8 cellular contexts compared by ENCODE assay signal in the genomic region with DNA sequence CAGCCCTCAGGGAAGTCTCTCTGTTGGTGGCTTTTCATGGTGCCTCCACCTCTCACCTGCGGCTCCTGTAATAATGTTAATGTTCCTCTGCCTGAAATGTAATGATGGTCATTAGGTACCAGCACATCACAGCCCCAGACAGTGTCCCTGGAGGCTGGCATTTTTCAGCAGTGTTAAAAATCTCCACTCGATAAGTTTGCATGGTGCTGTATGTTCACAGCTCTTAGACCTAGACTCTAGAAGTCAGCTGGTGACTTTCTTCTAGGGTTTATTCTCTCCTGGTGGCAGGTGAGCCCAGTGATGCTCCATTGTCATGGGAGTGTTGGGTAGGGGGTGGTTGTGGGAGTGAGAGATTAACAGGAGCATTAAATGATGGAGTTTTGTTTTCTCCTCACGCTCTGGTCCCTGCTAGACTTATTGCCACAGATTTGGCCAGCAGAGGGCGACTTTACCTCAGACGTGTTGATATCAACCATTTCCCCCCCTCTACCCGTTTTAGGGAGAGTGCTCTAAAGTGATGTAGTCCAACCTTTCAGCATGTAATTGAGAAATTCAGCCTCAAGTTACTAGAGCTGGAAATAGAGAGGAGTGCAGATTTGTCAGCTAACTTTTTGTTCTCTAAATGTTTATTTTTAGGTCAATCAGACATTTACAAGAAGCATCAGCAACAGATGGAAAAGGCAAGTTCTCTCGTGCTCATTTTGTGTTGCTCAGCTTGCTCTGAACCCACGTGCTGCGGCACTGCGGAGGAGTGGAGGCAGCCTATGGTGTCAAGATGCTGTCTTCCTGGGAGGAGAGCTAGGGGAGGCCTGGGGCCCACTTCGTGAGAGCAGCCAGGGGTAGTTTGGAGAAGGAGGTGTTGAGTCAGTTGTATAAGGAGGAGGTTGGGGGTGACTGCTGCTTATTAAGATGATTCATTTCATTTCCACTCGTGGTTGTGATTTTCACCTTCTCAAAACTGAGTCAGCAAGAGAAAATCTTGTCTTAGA. TPM values are rescaled to one million over a fixed set of nuclear protein-coding genes. Genes with fewer than 3 reads are reported as not detected.
A peak's percentile ranks its signal among the peaks of the same experiment; 100 is the strongest.
DNase-seq lines count a peak whose midpoint lies in the region; ATAC-seq, FAIRE-seq and TF ChIP-seq lines count a peak whose summit lies in the region.

No MANE protein-coding gene starts in this region.

- in situ Hi-C loops in T47D (cut with HindIII; ENCODE audit: low pct_unique_long_range_greater_than_20kb, low sequenced_read_pairs) = no loop called here

- H3K27ac ChIP-seq in 22Rv1 = no peak overlapping the region

- H3K4me3 ChIP-seq in WI38 (ENCODE audit: low read depth, low read length) = no peak overlapping the region

- TF ChIP-seq POLR2A in GM12892 (IDR thresholded peaks at IDR 0.05; ENCODE audit: low read depth, low read length) = no peak

- FAIRE-seq in GM12892 (lab: Jason Lieb, UNC) = peak; percentile 80

- DNase-seq in GM12892 (ENCODE audit: insufficient read length) (no peak), NCI-H2107 treated with DMSO at 0.1 percent for 48 hours (lab: John Stamatoyannopoulos, UW; ENCODE audit: unreplicated experiment) (peak; percentile 65), T47D (ENCODE audit: low read depth in 1 of 2, low spot score in 1 of 2) (peak; percentile 40 to 85), inferior parietal cortex (ENCODE audit: extremely low spot score) (peak; percentile 96)
- DNase-seq in stimulated activated CD4-positive, alpha-beta T cell treated with anti-CD3 and anti-CD28 coated beads, Interleukin-15, amount 100 ng/mL, for 1 hour (ENCODE audit: low read depth in 1 of 2, low spot score in 1 of 2) = peak; percentile 62 to 64

- ATAC-seq in HG02678 (IDR thresholded peaks at IDR 0.05; ENCODE audit: unreplicated experiment) = no peak

- TF ChIP-seq CTCF in 22Rv1 (IDR thresholded peaks at IDR 0.05) (peak; percentile 85), WI38 (IDR thresholded peaks at IDR 0.05; ENCODE audit: low read depth, low read length) (peak; percentile 60)

RNA-seq across cellular contexts. Expression of a gene that starts 53.4 kb away (rescaled TPM):
- polyA plus RNA-seq in GM12892 (2012; ENCODE audit: missing spikeins) = 9.3 TPM
